Comparison of ENCODE assay signal across 8 cellular contexts in genomic region chr2:20291106-20291564, GRCh38. TPM values are rescaled to one million over a fixed set of nuclear protein-coding genes. Genes with fewer than 3 reads are reported as not detected.
DNase-seq lines count a peak whose midpoint lies in the region; ATAC-seq and TF ChIP-seq lines count a peak whose summit lies in the region.

No MANE protein-coding gene starts in this region.

- H3K4me3 Mint-ChIP-seq in activated naive CD4-positive, alpha-beta T cell treated with anti-CD3 and anti-CD28 coated beads, Interleukin-2, amount 10 ng/mL, durations not matched to agents 7 days and 5 days, result no peak overlapping the region

- H3K27ac ChIP-seq in adrenal gland (peak overlapping the region in 1 of 5 donors; percentile 27), left ventricle myocardium inferior (replicated peaks) (no peak overlapping the region), sigmoid colon (peak overlapping the region in 1 of 4 donors; percentile 4)

- TF ChIP-seq CTCF in adrenal gland (IDR thresholded peaks at IDR 0.05) (peak; percentile 47 to 72 (median 52)), left ventricle myocardium inferior (IDR thresholded peaks at IDR 0.05; ENCODE audit: borderline replicate concordance) (peak; percentile 52), sigmoid colon (IDR thresholded peaks at IDR 0.05) (peak; percentile 7 to 35 (median 27))

- H3K36me3 ChIP-seq in adrenal gland (replicated peaks in 1 of 2) (peaks cover 0 to 30% of the 10 kb centered on the region in 2 donors), left ventricle myocardium inferior (peaks cover 73% of the 10 kb centered on the region), sigmoid colon (peaks cover 0 to 73% (median 14%) of the 10 kb centered on the region in 4 donors)

- intact Hi-C loops in adrenal gland (cut with DNase I) (no loop called here), left ventricle myocardium inferior (cut with micrococcal nuclease) (no loop called here), sigmoid colon (cut with DNase I) (no loop called here)

- no peaks in the 10 kb centered on the region for H3K4me1 ChIP-seq in adrenal gland (replicated peaks in 1 of 2)
- H3K4me1 ChIP-seq in left ventricle myocardium inferior, result peaks cover 18% of the 10 kb centered on the region
- H3K4me1 ChIP-seq in sigmoid colon, result peaks cover 0 to 7% (median 3%) of the 10 kb centered on the region in 4 donors

- TF ChIP-seq POLR2A in adrenal gland (IDR thresholded peaks at IDR 0.05) (no peak), sigmoid colon (IDR thresholded peaks at IDR 0.05) (no peak)

- H3K4me3 ChIP-seq in adrenal gland (no peak overlapping the region), left ventricle myocardium inferior (no peak overlapping the region), sigmoid colon (no peak overlapping the region)

- no peak for TF ChIP-seq EP300 in sigmoid colon (IDR thresholded peaks at IDR 0.05)

- 76 to 84% (median 80%) methylated on average over 7 of the region's 7 CpGs for WGBS in adrenal gland, 4 donors
- 74 to 75% methylated on average over 7 of the region's 7 CpGs for WGBS in sigmoid colon, 2 donors

- H3K27me3 Mint-ChIP-seq in activated naive CD4-positive, alpha-beta T cell treated with anti-CD3 and anti-CD28 coated beads, Interleukin-2, amount 10 ng/mL, durations not matched to agents 7 days and 5 days, result no peaks in the 10 kb centered on the region

- peak; percentile 26 for DNase-seq in activated naive CD4-positive, alpha-beta T cell treated with anti-CD3 and anti-CD28 coated beads, Interleukin-2, amount 10 ng/mL, durations not matched to agents 7 days and 5 days
- no peak for DNase-seq in activated naive CD4-positive, alpha-beta T cell treated with Interleukin-2 at 50 U/mL for 16 hours
- DNase-seq in NCI-H345 treated with DMSO at 0.1 percent for 48 hours (lab: John Stamatoyannopoulos, UW; ENCODE audit: unreplicated experiment) (peak; percentile 22), adrenal gland (peak in 6 of 7 donors; percentile 30 to 72 (median 68)), left ventricle myocardium inferior (no peak), sigmoid colon (no peak)
- DNase-seq in NK-92 treated with Interleukin-12 subunit alpha and Interleukin-12 subunit beta, amount 100 ng/mL, for 24 hours (lab: John Stamatoyannopoulos, UW), result no peak

- H3K27ac Mint-ChIP-seq in activated naive CD4-positive, alpha-beta T cell treated with anti-CD3 and anti-CD28 coated beads, Interleukin-2, amount 10 ng/mL, durations not matched to agents 7 days and 5 days, result no peak overlapping the region

- H3K4me1 Mint-ChIP-seq in activated naive CD4-positive, alpha-beta T cell treated with anti-CD3 and anti-CD28 coated beads, Interleukin-2, amount 10 ng/mL, durations not matched to agents 7 days and 5 days, result peaks cover 3% of the 10 kb centered on the region

- H3K9me3 Mint-ChIP-seq in activated naive CD4-positive, alpha-beta T cell treated with anti-CD3 and anti-CD28 coated beads, Interleukin-2, amount 10 ng/mL, durations not matched to agents 7 days and 5 days, result no peaks in the 10 kb centered on the region

- no peaks in the 10 kb centered on the region for H3K27me3 ChIP-seq in adrenal gland
- H3K27me3 ChIP-seq in left ventricle myocardium inferior (ENCODE audit: low read depth), result no peaks in the 10 kb centered on the region
- H3K27me3 ChIP-seq in sigmoid colon, result no peaks in the 10 kb centered on the region

- peak; percentile 55 for ATAC-seq in HG02852 (IDR thresholded peaks at IDR 0.05; ENCODE audit: unreplicated experiment)

- CTCF ChIA-PET in activated naive CD4-positive, alpha-beta T cell treated with anti-CD3 and anti-CD28 coated beads, Interleukin-2, amount 10 ng/mL, durations not matched to agents 7 days and 5 days (lab: Charles Lee), result interaction anchor here (0.7 to 1.9 kb wide), 5 partner anchors 9 to 132 kb away, joined by 3 to 5 read pairs (median 4); no protein-coding TSS in a partner anchor

- H3K9me3 ChIP-seq in adrenal gland (replicated peaks in 1 of 3) (peaks cover 0 to 12% (median 0%) of the 10 kb centered on the region in 3 donors), left ventricle myocardium inferior (replicated peaks) (no peaks in the 10 kb centered on the region), sigmoid colon (no peaks in the 10 kb centered on the region)

- peaks cover 26% of the 10 kb centered on the region for H3K36me3 Mint-ChIP-seq in activated naive CD4-positive, alpha-beta T cell treated with anti-CD3 and anti-CD28 coated beads, Interleukin-2, amount 10 ng/mL, durations not matched to agents 7 days and 5 days

RNA-seq across cellular contexts. Expression of gene PUM2, which starts 59.5 kb away (rescaled TPM):
- 100 to 1,000 TPM in 1 of 8 donors, 10 to 100 TPM in 7; 40.4 to 105 (median 61.3) TPM for total RNA-seq in adrenal gland
- polyA plus RNA-seq in adrenal gland, result 10 to 100 TPM; 25.5 to 53.7 (median 36.3) TPM
- 69.8 TPM for total RNA-seq in left ventricle myocardium inferior
- 10 to 100 TPM; 73.4 to 87.2 (median 83.4) TPM for total RNA-seq in sigmoid colon
- 10 to 100 TPM; 30.0 to 36.8 (median 33.1) TPM for polyA plus RNA-seq in sigmoid colon

Comparison
In these comparisons a context has a peak if more than half of its experiments do, and no peak if none do; other contexts are left out.
1. DNase-seq: peak in activated naive CD4-positive, alpha-beta T cell treated with anti-CD3 and anti-CD28 coated beads, Interleukin-2, amount 10 ng/mL, durations not matched to agents 7 days and 5 days (single experiment), NCI-H345 treated with DMSO at 0.1 percent for 48 hours (single experiment) and adrenal gland (6 of 7); none in activated naive CD4-positive, alpha-beta T cell treated with Interleukin-2 at 50 U/mL for 16 hours (single experiment), left ventricle myocardium inferior (single experiment), sigmoid colon (single experiment) and NK-92 treated with Interleukin-12 subunit alpha and Interleukin-12 subunit beta, amount 100 ng/mL, for 24 hours (single experiment).
2. Peak in every context shown above with its lines, with median percentiles within 50 percentile points of each other: CTCF ChIP-seq.